10 cellular contexts compared by ENCODE assay signal in the genomic region with DNA sequence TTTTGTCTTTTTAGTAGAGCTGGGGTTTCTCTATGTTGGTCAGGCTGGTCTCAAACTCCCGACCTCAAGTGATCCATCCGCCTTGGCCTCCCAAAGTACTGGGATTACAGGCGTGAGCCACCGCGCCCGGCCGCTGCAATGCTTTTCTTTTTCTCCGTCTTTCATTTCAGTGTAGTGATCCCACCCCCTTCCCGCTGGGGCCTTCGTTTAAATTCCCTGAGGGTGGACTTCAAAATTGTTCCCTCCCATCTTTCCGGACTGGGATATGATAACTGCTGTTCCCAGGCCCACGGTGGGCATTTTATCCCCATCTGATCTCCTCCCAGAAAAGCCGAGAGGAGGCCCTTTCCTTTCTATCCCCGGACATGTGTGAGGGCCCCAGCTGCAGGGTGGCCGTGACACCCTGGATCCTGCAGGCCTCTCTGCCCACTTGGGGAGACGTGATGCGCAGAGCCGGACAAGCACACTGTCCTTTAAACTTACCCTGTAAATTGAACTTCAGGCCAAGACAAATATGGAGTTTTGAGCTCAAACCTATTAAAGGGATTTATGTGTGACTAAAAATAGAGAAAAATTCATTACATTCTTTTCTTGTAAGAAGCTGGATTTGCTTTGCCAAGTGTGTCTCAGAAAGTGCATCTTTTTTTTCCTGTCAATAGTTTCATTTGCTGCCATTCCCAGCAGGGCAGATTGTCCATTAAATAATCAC. TPM values are rescaled to one million over a fixed set of nuclear protein-coding genes. Genes with fewer than 3 reads are reported as not detected.
DNase-seq lines count a peak whose midpoint lies in the region; ATAC-seq and TF ChIP-seq lines count a peak whose summit lies in the region.
"Had no signal": no experiment of that assay in that cellular context is flagged by ENCODE, and none has a peak within 500 bp of the region (broad histone marks: within the 10 kb centered on the region; RNA-seq: fewer than 3 reads in every experiment).

No MANE protein-coding gene starts in this region.

- H3K36me3 ChIP-seq in SK-N-SH (replicated peaks in 1 of 2; ENCODE audit: control insufficient read depth in 1 of 2, insufficient read depth in 2 of 2, low read length in 1 of 2) = no peaks in the 10 kb centered on the region
- H3K36me3 ChIP-seq in esophagus muscularis mucosa = no peaks in the 10 kb centered on the region
- no peaks in the 10 kb centered on the region for H3K36me3 ChIP-seq in neural progenitor cell
- H3K36me3 ChIP-seq in tibial artery = no peaks in the 10 kb centered on the region
- no peaks in the 10 kb centered on the region for H3K36me3 ChIP-seq in Karpas-422 (ENCODE audit: insufficient read depth, low read length)

- no peak for TF ChIP-seq RAD21 in SK-N-SH (IDR thresholded peaks at IDR 0.05; ENCODE audit: low read length)

- H3K9me3 ChIP-seq in SK-N-SH (no peaks in the 10 kb centered on the region), esophagus muscularis mucosa (no peaks in the 10 kb centered on the region), neural progenitor cell (ENCODE audit: low read depth) (no peaks in the 10 kb centered on the region), tibial artery (no peaks in the 10 kb centered on the region), Karpas-422 (ENCODE audit: low read length) (no peaks in the 10 kb centered on the region)

- no peak for TF ChIP-seq POLR2A in esophagus muscularis mucosa (IDR thresholded peaks at IDR 0.05; ENCODE audit: low read depth)

- TF ChIP-seq EP300 in SK-N-SH (IDR thresholded peaks at IDR 0.05; ENCODE audit: borderline replicate concordance in 1 of 2, low read depth in 1 of 2, low read length in 1 of 2) (no peak), esophagus muscularis mucosa (IDR thresholded peaks at IDR 0.05) (no peak)

- H2AFZ ChIP-seq in SK-N-SH (ENCODE audit: low read depth) (peak overlapping the region; percentile 63; the same call in 1 of the 2 replicates), neural progenitor cell (replicated peaks) (no peak overlapping the region), Karpas-422 (ENCODE audit: low read length) (no peak overlapping the region)

- intact Hi-C loops in esophagus muscularis mucosa (cut with DNase I) = no loop called here
- intact Hi-C loops in tibial artery (cut with DNase I; ENCODE audit: low total_unique reads) = no loop called here

- CTCF ChIA-PET in SK-N-SH (lab: Yijun Ruan, JAX) = interaction anchor here (0.9 to 1.9 kb wide), 4 partner anchors 11 to 32 kb away, joined by 3 to 7 read pairs (median 3); no protein-coding TSS in a partner anchor

- H3K4me1 ChIP-seq in SK-N-SH (ENCODE audit: control insufficient read depth in 1 of 2, insufficient read depth in 2 of 2, low read depth in 1 of 2, low read length in 1 of 2) (peaks cover 12 to 22% of the 10 kb centered on the region in 2 experiments; a peak in 3 of 4 replicates), esophagus muscularis mucosa (peaks cover 38 to 75% (median 52%) of the 10 kb centered on the region in 4 donors), neural progenitor cell (peaks cover 16% of the 10 kb centered on the region), tibial artery (peaks cover 0 to 83% (median 46%) of the 10 kb centered on the region in 4 donors), Karpas-422 (ENCODE audit: low read length) (peaks cover 9% of the 10 kb centered on the region; the same call in 1 of the 2 replicates)

- POLR2A ChIA-PET in SK-N-SH (lab: Yijun Ruan, JAX) = no interaction called here

- peaks cover 21% of the 10 kb centered on the region for H3K4me1 Mint-ChIP-seq in neural progenitor cell
- H3K4me1 Mint-ChIP-seq: natural killer cell had no signal

- TF ChIP-seq CTCF in SK-N-SH (IDR thresholded peaks at IDR 0.05) (no peak), esophagus muscularis mucosa (IDR thresholded peaks at IDR 0.05) (no peak), neural progenitor cell (IDR thresholded peaks at IDR 0.05) (no peak), tibial artery (IDR thresholded peaks at IDR 0.05) (no peak)

- H3K27ac ChIP-seq in SK-N-SH (ENCODE audit: low read depth in 2 of 2, low read length in 1 of 2) = peak overlapping the region; percentile 43 to 87; a peak in 3 of 4 replicates
- peak overlapping the region; percentile 85 to 90 (median 89) for H3K27ac ChIP-seq in esophagus muscularis mucosa (replicated peaks in 1 of 4)
- H3K27ac ChIP-seq in neural progenitor cell = no peak overlapping the region
- H3K27ac ChIP-seq in tibial artery = peak overlapping the region; percentile 86 to 88
- H3K27ac ChIP-seq in Karpas-422 (ENCODE audit: low read length) = no peak overlapping the region

- peak; percentile 24 for DNase-seq in SK-N-SH
- DNase-seq in esophagus muscularis mucosa (ENCODE audit: extremely low spot score) = no peak
- DNase-seq in neural progenitor cell (ENCODE audit: low spot score) = no peak
- DNase-seq in tibial artery = no peak
- DNase-seq in Karpas-422 = no peak
- no peak for DNase-seq in activated T-cell treated with anti-CD3 and anti-CD28 coated beads, Interleukin-2, amount 50 U/mL, for 1 hour
- DNase-seq: natural killer cell, NCI-H1105, SHP77 had no signal

- 85% methylated on average over 18 of the region's 18 CpGs for WGBS in SK-N-SH (ENCODE audit: low lambda C conversion rate)
- WGBS in esophagus muscularis mucosa = 71% methylated on average over 17 of the region's 18 CpGs

- peaks cover 7% of the 10 kb centered on the region for H3K9me3 Mint-ChIP-seq in neural progenitor cell
- H3K9me3 Mint-ChIP-seq: natural killer cell had no signal

- H3K4me2 ChIP-seq in SK-N-SH = peak overlapping the region; percentile 23; the same call in 1 of the 2 replicates
- H3K4me2 ChIP-seq in neural progenitor cell = peak overlapping the region; percentile 39
- H3K4me2 ChIP-seq in Karpas-422 (ENCODE audit: low read depth, low read length, poor library complexity, severe bottlenecking) = no peak overlapping the region

- no peaks in the 10 kb centered on the region for H3K9me2 ChIP-seq in SK-N-SH
- H3K9me2 ChIP-seq in Karpas-422 (replicated peaks; ENCODE audit: insufficient read depth, low read length) = no peaks in the 10 kb centered on the region

- H3F3A ChIP-seq in SK-N-SH (replicated peaks; ENCODE audit: insufficient read depth) (no peaks in the 10 kb centered on the region), neural progenitor cell (ENCODE audit: low read depth) (no peaks in the 10 kb centered on the region)

- H3K4me3 ChIP-seq in SK-N-SH (ENCODE audit: low read depth in 2 of 2, low read length in 1 of 2) = no peak overlapping the region
- peak overlapping the region in 2 of 4 donors; percentile 7 to 15 for H3K4me3 ChIP-seq in esophagus muscularis mucosa
- no peak overlapping the region for H3K4me3 ChIP-seq in neural progenitor cell
- peak overlapping the region in 1 of 2 donors; percentile 21 for H3K4me3 ChIP-seq in tibial artery
- H3K4me3 ChIP-seq in Karpas-422 (ENCODE audit: low read length) = no peak overlapping the region

- no peaks in the 10 kb centered on the region for H3K36me3 Mint-ChIP-seq in neural progenitor cell
- H3K36me3 Mint-ChIP-seq: natural killer cell had no signal

- H3K9ac ChIP-seq in SK-N-SH (no peak overlapping the region), neural progenitor cell (no peak overlapping the region), Karpas-422 (ENCODE audit: low read length) (no peak overlapping the region)

- ATAC-seq in GM19328 (IDR thresholded peaks at IDR 0.05; ENCODE audit: unreplicated experiment) = no peak
- ATAC-seq: natural killer cell had no signal

- H3K27me3 Mint-ChIP-seq in neural progenitor cell (ENCODE audit: insufficient read depth, low read depth) = peaks cover 8% of the 10 kb centered on the region

- H3K27me3 ChIP-seq in SK-N-SH (ENCODE audit: insufficient read depth) (no peaks in the 10 kb centered on the region), esophagus muscularis mucosa (no peaks in the 10 kb centered on the region), neural progenitor cell (no peaks in the 10 kb centered on the region), tibial artery (no peaks in the 10 kb centered on the region), Karpas-422 (ENCODE audit: low read length) (no peaks in the 10 kb centered on the region)

- no peaks in the 10 kb centered on the region for H4K20me1 ChIP-seq in SK-N-SH (ENCODE audit: insufficient read depth)
- H4K20me1 ChIP-seq in neural progenitor cell (ENCODE audit: low read depth) = no peaks in the 10 kb centered on the region
- no peaks in the 10 kb centered on the region for H4K20me1 ChIP-seq in Karpas-422 (ENCODE audit: insufficient read depth, low read depth, low read length)

- H3K4me3 Mint-ChIP-seq in neural progenitor cell = peak overlapping the region; percentile 30
- H3K4me3 Mint-ChIP-seq: natural killer cell had no signal

- peak overlapping the region; percentile 96 for H3K27ac Mint-ChIP-seq in neural progenitor cell
- H3K27ac Mint-ChIP-seq: natural killer cell had no signal

- H3K79me2 ChIP-seq in SK-N-SH (ENCODE audit: insufficient read depth) (no peaks in the 10 kb centered on the region), neural progenitor cell (ENCODE audit: low read depth) (no peaks in the 10 kb centered on the region), Karpas-422 (ENCODE audit: low read length) (no peaks in the 10 kb centered on the region)

TF ChIP-seq in SK-N-SH, 30 proteins besides CTCF, POLR2A, EP300 and RAD21:
- TF ChIP-seq POLR2AphosphoS5 (IDR thresholded peaks at IDR 0.05; ENCODE audit: low read depth, low read length) = no peak
- no peak for TF ChIP-seq EZH2phosphoT487 (IDR thresholded peaks at IDR 0.05; ENCODE audit: borderline replicate concordance, low read depth)
- TF ChIP-seq, protein P1, sequence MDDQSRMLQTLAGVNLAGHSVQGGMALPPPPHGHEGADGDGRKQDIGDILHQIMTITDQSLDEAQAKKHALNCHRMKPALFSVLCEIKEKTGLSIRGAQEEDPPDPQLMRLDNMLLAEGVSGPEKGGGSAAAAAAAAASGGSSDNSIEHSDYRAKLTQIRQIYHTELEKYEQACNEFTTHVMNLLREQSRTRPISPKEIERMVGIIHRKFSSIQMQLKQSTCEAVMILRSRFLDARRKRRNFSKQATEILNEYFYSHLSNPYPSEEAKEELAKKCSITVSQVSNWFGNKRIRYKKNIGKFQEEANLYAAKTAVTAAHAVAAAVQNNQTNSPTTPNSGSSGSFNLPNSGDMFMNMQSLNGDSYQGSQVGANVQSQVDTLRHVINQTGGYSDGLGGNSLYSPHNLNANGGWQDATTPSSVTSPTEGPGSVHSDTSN (IDR thresholded peaks at IDR 0.05) = no peak
- no peak for TF ChIP-seq RCOR1 (IDR thresholded peaks at IDR 0.05; ENCODE audit: low read length)
- no peak for TF ChIP-seq FOSL2 (IDR thresholded peaks at IDR 0.05; ENCODE audit: borderline replicate concordance, low read depth)
- no peak for TF ChIP-seq GATA2 (CRISPR knock-in tag; IDR thresholded peaks at IDR 0.05)

RNA-seq across cellular contexts. Expression of a gene that starts 54.5 kb away (rescaled TPM):
- 0.24 and 0.36 TPM in 2 replicates for polyA plus RNA-seq in SK-N-SH (2012; rRNA removed)
- polyA plus RNA-seq in SK-N-SH (2012; cell fraction: cytosol; rRNA removed) = 0.22 and 0.59 TPM in 2 replicates
- 0.62 and 1.0 TPM in 2 replicates for polyA plus RNA-seq in SK-N-SH (2012; cell fraction: nucleus; rRNA removed)
- total RNA-seq in esophagus muscularis mucosa (10 to 100 TPM; 36.4 to 99.5 (median 56.9) TPM), neural progenitor cell (ENCODE audit: low replicate concordance) (0.26 and 0.56 TPM in 2 replicates)
- total RNA-seq in Karpas-422 (2014; rRNA removed; shearing (Covaris generic); ENCODE audit: low replicate concordance) = 84.6 and 99.7 TPM in 2 replicates

Comparison
In these comparisons a context has a peak if more than half of its experiments do, and no peak if none do; other contexts are left out.
1. H3K27ac ChIP-seq: peak in SK-N-SH (2 of 2), esophagus muscularis mucosa (4 of 4) and tibial artery (2 of 2); none in neural progenitor cell (single experiment) and Karpas-422 (single experiment).
2. RNA of a gene that starts 54.5 kb away (total RNA-seq): 84.6 to 99.7 TPM in Karpas-422 and 36.4 to 99.5 TPM in esophagus muscularis mucosa; 0.26 to 0.56 TPM in neural progenitor cell; every median in the first group is over 10 times any median in the second.